In genomic region chrX:124421898-124422622, GRCh38 we compare ENCODE assay signal across 21 cellular contexts.
DNase-seq lines count a peak whose midpoint lies in the region; TF ChIP-seq lines count a peak whose summit lies in the region.
"Had no signal": no experiment of that assay in that cellular context is flagged by ENCODE, and none has a peak within 500 bp of the region (broad histone marks: within the 10 kb centered on the region; RNA-seq: fewer than 3 reads in every experiment).

No MANE protein-coding gene starts in this region.

- peaks cover 2 to 6% (median 5%) of the 10 kb centered on the region in 3 experiments; a peak in 4 of 7 replicates for H3K36me3 Mint-ChIP-seq in H9 (ENCODE audit: insufficient read depth in 1 of 3, low read depth in 3 of 3)
- H3K36me3 Mint-ChIP-seq in endodermal cell (ENCODE audit: low read depth): no peaks in the 10 kb centered on the region
- H3K36me3 Mint-ChIP-seq in neural progenitor cell: no peaks in the 10 kb centered on the region
- H3K36me3 Mint-ChIP-seq: CD14-positive monocyte; stimulated activated memory B cell treated with anti-CD40 and anti-IgM and Interleukin-4, amounts not matched to agents 10 μg/mL and 1 μg/mL and 100 μg/mL, for 72 hours had no signal

- no peak overlapping the region for H2BK20ac ChIP-seq in H9 (ENCODE audit: low read depth, low read length, poor library complexity, severe bottlenecking)

- peak overlapping the region; percentile 13 for H3K4me2 ChIP-seq in H9 (ENCODE audit: insufficient read depth, insufficient read length, low read length)
- H3K4me2 ChIP-seq in mesenchymal stem cell (ENCODE audit: low read length, poor library complexity, severe bottlenecking): no peak overlapping the region
- H3K4me2 ChIP-seq in neural progenitor cell: no peak overlapping the region

- H3K23me2 ChIP-seq in H9 (ENCODE audit: insufficient read length, low read depth, low read length, poor library complexity, severe bottlenecking): no peaks in the 10 kb centered on the region

- H3K27ac ChIP-seq in H9 (ENCODE audit: insufficient read length, low read depth, low read length) (no peak overlapping the region), endodermal cell (ENCODE audit: low read depth, low read length) (no peak overlapping the region), mesenchymal stem cell (ENCODE audit: low read length, poor library complexity, severe bottlenecking) (no peak overlapping the region), neural progenitor cell (no peak overlapping the region)
- H3K27ac ChIP-seq: dorsolateral prefrontal cortex had no signal

- no peak overlapping the region for H4K5ac ChIP-seq in H9 (ENCODE audit: insufficient read length, low read depth, low read length)

- no peaks in the 10 kb centered on the region for H4K20me1 ChIP-seq in H9 (ENCODE audit: control insufficient read depth, insufficient read depth, insufficient read length)
- H4K20me1 ChIP-seq in neural progenitor cell (ENCODE audit: low read depth): no peaks in the 10 kb centered on the region

- no CpG with 5 or more reads among the region's 13 CpGs for WGBS in H9 (ENCODE audit: extremely low coverage, insufficient read length, low lambda C conversion rate)
- 63 to 64% methylated on average over 8 to 13 of the region's 13 CpGs for WGBS in endodermal cell (ENCODE audit: insufficient coverage in 1 of 2, insufficient read length in 1 of 2), 2 experiments
- WGBS in mesenchymal stem cell: 52% methylated on average over 8 of the region's 13 CpGs

- H3K9me3 ChIP-seq in H9 (ENCODE audit: control insufficient read depth, low read depth, low read length) (no peaks in the 10 kb centered on the region), NT2/D1 (ENCODE audit: insufficient read depth, low read length) (no peaks in the 10 kb centered on the region), endodermal cell (ENCODE audit: control insufficient read depth, low read length) (peaks cover 14% of the 10 kb centered on the region), mesenchymal stem cell (ENCODE audit: control insufficient read depth, low read length) (peaks cover 8% of the 10 kb centered on the region), neural progenitor cell (ENCODE audit: low read depth) (no peaks in the 10 kb centered on the region)

- no peak overlapping the region for H3K4me3 ChIP-seq in NT2/D1 (ENCODE audit: insufficient read length, low read depth)
- no peak overlapping the region for H3K4me3 ChIP-seq in endodermal cell (ENCODE audit: low read length)
- no peak overlapping the region for H3K4me3 ChIP-seq in mesenchymal stem cell (ENCODE audit: insufficient read depth in 1 of 2, low read depth in 1 of 2, low read length in 2 of 2)
- H3K4me3 ChIP-seq in neural progenitor cell: no peak overlapping the region
- H3K4me3 ChIP-seq: dorsolateral prefrontal cortex, GM12878, lung had no signal

- H2AK5ac ChIP-seq in H9 (ENCODE audit: insufficient read length, low read length) (no peak overlapping the region), mesenchymal stem cell (ENCODE audit: low read length, severe bottlenecking) (no peak overlapping the region)

- H3K36me3 ChIP-seq in NT2/D1 (ENCODE audit: insufficient read depth, insufficient read length, low read length) (no peaks in the 10 kb centered on the region), endodermal cell (ENCODE audit: control insufficient read depth, insufficient read depth, low read length) (no peaks in the 10 kb centered on the region), mesenchymal stem cell (ENCODE audit: control insufficient read depth in 1 of 2, insufficient read depth in 2 of 2, low read depth in 1 of 2, low read length in 2 of 2) (no peaks in the 10 kb centered on the region), neural progenitor cell (no peaks in the 10 kb centered on the region)

- H2BK15ac ChIP-seq in H9 (ENCODE audit: low read depth, low read length): no peak overlapping the region
- no peak overlapping the region for H2BK15ac ChIP-seq in mesenchymal stem cell (ENCODE audit: low read depth, poor library complexity, severe bottlenecking)

- no peak overlapping the region for H3T11ph ChIP-seq in H9 (ENCODE audit: low read length)

- H2BK12ac ChIP-seq in H9 (ENCODE audit: insufficient read length, low read depth, low read length): no peak overlapping the region
- no peak overlapping the region for H2BK12ac ChIP-seq in mesenchymal stem cell (ENCODE audit: low read length in 2 of 2)

- no peaks in the 10 kb centered on the region for H3K79me2 ChIP-seq in H9 (ENCODE audit: insufficient read depth, low read length)
- no peaks in the 10 kb centered on the region for H3K79me2 ChIP-seq in neural progenitor cell (ENCODE audit: low read depth)

- H3K56ac ChIP-seq in H9 (ENCODE audit: insufficient read length, low read depth, low read length): peak overlapping the region; percentile 30

- TF ChIP-seq CTCF in H9 (conservative IDR thresholded peaks at IDR 0.05) (no peak), endodermal cell (conservative IDR thresholded peaks at IDR 0.05) (no peak), neural progenitor cell (IDR thresholded peaks at IDR 0.05) (no peak)

- peak overlapping the region in 1 of 2 experiments; percentile 18; a peak in 1 of 5 replicates for H3K4me3 Mint-ChIP-seq in H9
- H3K4me3 Mint-ChIP-seq in endodermal cell: no peak overlapping the region
- H3K4me3 Mint-ChIP-seq in neural progenitor cell: no peak overlapping the region
- H3K4me3 Mint-ChIP-seq: activated CD8-positive, alpha-beta T cell treated with anti-CD3 and anti-CD28 coated beads, Interleukin-2, amount 10 ng/mL, durations not matched to agents 7 days and 5 days; CD14-positive monocyte; stimulated activated memory B cell treated with anti-CD40 and anti-IgM and Interleukin-4, amounts not matched to agents 10 μg/mL and 1 μg/mL and 100 μg/mL, for 72 hours had no signal

- H3K4ac ChIP-seq in H9 (ENCODE audit: low read depth, low read length): no peak overlapping the region
- H3K4ac ChIP-seq in mesenchymal stem cell (ENCODE audit: low read depth in 1 of 2, low read length in 2 of 2): no peak overlapping the region

- no peaks in the 10 kb centered on the region for H3F3A ChIP-seq in neural progenitor cell (ENCODE audit: low read depth)

- H3K79me1 ChIP-seq in H9 (ENCODE audit: insufficient read depth, low read depth, low read length, poor library complexity, severe bottlenecking) (no peaks in the 10 kb centered on the region), mesenchymal stem cell (replicated peaks; ENCODE audit: low read length, poor library complexity, severe bottlenecking) (no peaks in the 10 kb centered on the region)

- H3K4me1 Mint-ChIP-seq in H9 (peaks cover 27 to 31% of the 10 kb centered on the region in 2 experiments), endodermal cell (peaks cover 30% of the 10 kb centered on the region), neural progenitor cell (no peaks in the 10 kb centered on the region)
- H3K4me1 Mint-ChIP-seq: CD14-positive monocyte; stimulated activated memory B cell treated with anti-CD40 and anti-IgM and Interleukin-4, amounts not matched to agents 10 μg/mL and 1 μg/mL and 100 μg/mL, for 72 hours had no signal

- H3K23ac ChIP-seq in H9 (ENCODE audit: insufficient read length, low read depth, low read length) (no peak overlapping the region), mesenchymal stem cell (ENCODE audit: low read length in 2 of 2) (no peak overlapping the region)

- H3K18ac ChIP-seq in H9 (ENCODE audit: insufficient read length, low read depth, low read length) (no peak overlapping the region), mesenchymal stem cell (ENCODE audit: low read depth in 1 of 2, low read length in 2 of 2) (no peak overlapping the region)

- H3K27me3 Mint-ChIP-seq in H9 (ENCODE audit: low read depth): no peaks in the 10 kb centered on the region
- peaks cover 7% of the 10 kb centered on the region for H3K27me3 Mint-ChIP-seq in endodermal cell (ENCODE audit: insufficient read depth)
- H3K27me3 Mint-ChIP-seq in neural progenitor cell (ENCODE audit: insufficient read depth, low read depth): peaks cover 7% of the 10 kb centered on the region
- H3K27me3 Mint-ChIP-seq: stimulated activated memory B cell treated with anti-CD40 and anti-IgM and Interleukin-4, amounts not matched to agents 10 μg/mL and 1 μg/mL and 100 μg/mL, for 72 hours had no signal

- H3K27ac Mint-ChIP-seq in H9 (peak overlapping the region in 2 of 3 experiments; percentile 26 to 66; a peak in 4 of 7 replicates), endodermal cell (peak overlapping the region; percentile 28), neural progenitor cell (no peak overlapping the region)
- H3K27ac Mint-ChIP-seq: activated CD8-positive, alpha-beta T cell treated with anti-CD3 and anti-CD28 coated beads, Interleukin-2, amount 10 ng/mL, durations not matched to agents 7 days and 5 days; CD14-positive monocyte; stimulated activated memory B cell treated with anti-CD40 and anti-IgM and Interleukin-4, amounts not matched to agents 10 μg/mL and 1 μg/mL and 100 μg/mL, for 72 hours had no signal

- no peak overlapping the region for H2BK5ac ChIP-seq in H9 (ENCODE audit: insufficient read length, low read length)
- H2BK5ac ChIP-seq in mesenchymal stem cell (ENCODE audit: low read depth, low read length, poor library complexity, severe bottlenecking): no peak overlapping the region

- H4K8ac ChIP-seq in H9 (replicated peaks; ENCODE audit: insufficient read length, low read depth, low read length) (no peak overlapping the region), mesenchymal stem cell (ENCODE audit: low read length) (no peak overlapping the region)

- H2BK120ac ChIP-seq in H9 (ENCODE audit: low read depth, low read length, poor library complexity, severe bottlenecking) (no peak overlapping the region), mesenchymal stem cell (ENCODE audit: low read depth, low read length) (no peak overlapping the region)

- peak; percentile 33 for DNase-seq in H9
- peak; percentile 15 for DNase-seq in NT2/D1 (ENCODE audit: low read depth, low spot score)
- DNase-seq in endodermal cell: peak; percentile 55
- DNase-seq in mesenchymal stem cell: peak; percentile 0
- DNase-seq in activated CD4-positive, alpha-beta T cell treated with anti-CD3 and anti-CD28 coated beads, Interleukin-2, amount 50 U/mL, for 1 hour: no peak
- no peak for DNase-seq in SW 1271 (lab: John Stamatoyannopoulos, UW)
- DNase-seq in NCI-H187 (lab: John Stamatoyannopoulos, UW): no peak
- no peak for DNase-seq in neural progenitor cell (ENCODE audit: low spot score)
- DNase-seq: activated CD8-positive, alpha-beta T cell treated with anti-CD3 and anti-CD28 coated beads, Interleukin-2, amount 10 ng/mL, durations not matched to agents 7 days and 5 days; cerebellar nuclear complex; dorsolateral prefrontal cortex; NCI-H1092; NCI-H1930; NCI-H526; RPMI8226; stimulated activated CD4-positive, alpha-beta T cell treated with anti-CD3 and anti-CD28 coated beads, Interleukin-12 subunit alpha, Interleukin-12 subunit beta, amount 100 ng/mL, for 4 hours; stimulated activated CD4-positive, alpha-beta T cell treated with anti-CD3 and anti-CD28 coated beads, Interleukin-4, amount 100 ng/mL, for 1 hour had no signal

- no peaks in the 10 kb centered on the region for H3K27me3 ChIP-seq in H9 (ENCODE audit: insufficient read depth, low read length)
- H3K27me3 ChIP-seq in NT2/D1 (ENCODE audit: insufficient read depth, insufficient read length): no peaks in the 10 kb centered on the region
- no peaks in the 10 kb centered on the region for H3K27me3 ChIP-seq in endodermal cell (ENCODE audit: control insufficient read depth, insufficient read depth, low read length, poor library complexity, severe bottlenecking)
- peaks cover 0 to 9% of the 10 kb centered on the region in 2 experiments for H3K27me3 ChIP-seq in mesenchymal stem cell (ENCODE audit: control insufficient read depth in 1 of 2, insufficient read depth in 1 of 2, low read length in 2 of 2)
- H3K27me3 ChIP-seq in neural progenitor cell: no peaks in the 10 kb centered on the region

- peaks cover 2% of the 10 kb centered on the region; the same call in 1 of the 2 replicates for H3K4me1 ChIP-seq in H9 (ENCODE audit: insufficient read depth, low read length)
- no peaks in the 10 kb centered on the region for H3K4me1 ChIP-seq in NT2/D1 (ENCODE audit: insufficient read depth, insufficient read length)
- peaks cover 4% of the 10 kb centered on the region for H3K4me1 ChIP-seq in endodermal cell (ENCODE audit: control insufficient read depth, insufficient read depth, low read length)
- no peaks in the 10 kb centered on the region for H3K4me1 ChIP-seq in mesenchymal stem cell (ENCODE audit: control insufficient read depth, insufficient read depth, low read depth, low read length)
- no peaks in the 10 kb centered on the region for H3K4me1 ChIP-seq in neural progenitor cell

- H3K9me3 Mint-ChIP-seq in H9 (peaks cover 13 to 23% of the 10 kb centered on the region in 2 experiments; a peak in 4 of 5 replicates), endodermal cell (peaks cover 14% of the 10 kb centered on the region), neural progenitor cell (no peaks in the 10 kb centered on the region)

- no peak overlapping the region for H3K9ac ChIP-seq in H9 (ENCODE audit: extremely low read depth, insufficient read length, low read length)
- no peak overlapping the region for H3K9ac ChIP-seq in NT2/D1 (ENCODE audit: insufficient read length, low read depth)
- no peak overlapping the region for H3K9ac ChIP-seq in endodermal cell (ENCODE audit: extremely low read depth, low read length, poor library complexity, severe bottlenecking)
- H3K9ac ChIP-seq in mesenchymal stem cell (ENCODE audit: low read length): no peak overlapping the region
- H3K9ac ChIP-seq in neural progenitor cell: no peak overlapping the region

- H2AFZ ChIP-seq in H9 (ENCODE audit: low read length) (no peak overlapping the region), mesenchymal stem cell (ENCODE audit: low read depth, low read length) (no peak overlapping the region), neural progenitor cell (replicated peaks) (no peak overlapping the region)

- H3K14ac ChIP-seq in H9 (ENCODE audit: insufficient read depth, low read length) (no peak overlapping the region), mesenchymal stem cell (ENCODE audit: low read length in 2 of 2) (no peak overlapping the region)

- no peak overlapping the region for H4K91ac ChIP-seq in H9 (ENCODE audit: insufficient read length, low read depth, low read length)
- no peak overlapping the region for H4K91ac ChIP-seq in mesenchymal stem cell (ENCODE audit: low read length)

Comparison
In these comparisons a context has a peak if more than half of its experiments do, and no peak if none do; other contexts are left out.
1. DNase-seq: peak in H9 (single experiment), NT2/D1 (single experiment), endodermal cell (single experiment) and mesenchymal stem cell (single experiment); none in activated CD4-positive, alpha-beta T cell treated with anti-CD3 and anti-CD28 coated beads, Interleukin-2, amount 50 U/mL, for 1 hour (single experiment), SW 1271 (0 of 2), NCI-H187 (0 of 2) and neural progenitor cell (single experiment).